7 cellular contexts compared by ENCODE assay signal in the genomic region with DNA sequence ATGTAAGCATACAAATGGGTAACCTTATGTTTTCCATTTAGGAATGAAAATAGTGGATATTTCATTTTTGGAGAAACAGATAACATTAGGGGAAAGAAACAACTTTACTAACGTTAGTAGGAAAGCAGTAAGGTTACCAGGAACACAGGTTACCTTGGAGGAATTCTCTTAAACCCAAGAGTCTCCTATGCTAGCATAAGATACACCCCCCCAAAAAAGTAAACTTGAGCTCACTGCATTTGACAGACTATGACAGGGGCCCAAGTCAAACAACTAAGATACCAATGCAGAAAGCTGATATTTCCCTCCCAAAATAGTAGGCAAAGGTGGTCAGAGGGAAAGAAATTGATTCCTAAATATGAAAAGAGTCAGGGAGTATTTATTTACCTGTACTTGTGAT.
"Had no signal": no experiment of that assay in that cellular context is flagged by ENCODE, and none has a peak within 500 bp of the region (broad histone marks: within the 10 kb centered on the region; RNA-seq: fewer than 3 reads in every experiment).

No MANE protein-coding gene starts in this region.

- ATAC-seq: HepG2 had no signal

- H3K27ac ChIP-seq: HL-60 had no signal

- H3K36me3 Mint-ChIP-seq: IgD-negative memory B cell had no signal

- H3K27ac Mint-ChIP-seq: IgD-negative memory B cell had no signal

- FAIRE-seq: HepG2, HTR-8/SVneo had no signal

- H3K4me1 Mint-ChIP-seq: IgD-negative memory B cell had no signal

- DNase-seq: IMR-90, KBM-7, KG1 had no signal

- H3K4me3 Mint-ChIP-seq: IgD-negative memory B cell had no signal

- H3K27me3 Mint-ChIP-seq: IgD-negative memory B cell had no signal
